23 cellular contexts compared by ENCODE assay signal in the genomic region with DNA sequence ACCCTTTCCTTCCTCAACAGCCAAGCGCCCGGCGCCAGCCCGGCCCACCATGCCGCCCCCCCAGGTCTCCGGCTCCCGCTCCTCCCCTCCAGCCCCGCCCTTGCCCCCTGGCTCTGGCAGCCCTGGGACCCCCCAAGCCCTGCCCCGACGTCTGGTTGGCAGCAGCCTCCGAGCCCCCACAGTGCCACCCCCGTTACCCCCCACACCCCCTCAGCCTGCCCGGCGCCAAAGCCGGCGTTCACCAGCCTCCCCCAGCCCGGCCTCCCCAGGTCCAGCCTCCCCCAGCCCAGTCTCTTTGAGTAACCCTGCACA.
"Had no signal": no experiment of that assay in that cellular context is flagged by ENCODE, and none has a peak within 500 bp of the region (broad histone marks: within the 10 kb centered on the region; RNA-seq: fewer than 3 reads in every experiment).

No MANE protein-coding gene starts in this region.

- H3K4me2 ChIP-seq: hepatocyte had no signal

- H3K36me3 ChIP-seq: pancreas, thoracic aorta had no signal

- H2AFZ ChIP-seq: hepatocyte had no signal

- H3K4me1 ChIP-seq: prostate gland had no signal

- H3K9me3 ChIP-seq: heart left ventricle, mucosa of descending colon, pancreas, prostate gland, spleen, thoracic aorta, tibial artery, upper lobe of left lung, vagina had no signal

- FAIRE-seq: pancreas had no signal

- H3K4me3 ChIP-seq: heart left ventricle, hepatocyte, mucosa of descending colon, pancreas, prostate gland, skin epidermis, spleen, thoracic aorta, tibial artery, upper lobe of left lung, vagina had no signal

- DNase-seq: glutamatergic neuron; heart left ventricle; islet precursor cell; midbrain; naive thymus-derived CD8-positive, alpha-beta T cell; posterior cingulate gyrus; retina; spleen; stimulated activated CD4-positive, alpha-beta T cell treated with anti-CD3 and anti-CD28 coated beads, Interleukin-4, amount 100 ng/mL, for 24 hours; stimulated activated naive CD4-positive, alpha-beta T cell; tibial artery had no signal

- H3K27ac ChIP-seq: pancreas, prostate gland, thoracic aorta, tibial artery, upper lobe of left lung, vagina had no signal

- ATAC-seq: heart left ventricle; left lobe of liver; naive thymus-derived CD8-positive, alpha-beta T cell; pancreas; right cardiac atrium; sciatic nerve; stimulated activated effector memory CD8-positive, alpha-beta T cell treated with anti-CD3 and anti-CD28 coated beads, Interleukin-12 subunit alpha, Interleukin-12 subunit beta, amount 100 ng/mL, for 72 hours had no signal

- H3K27me3 ChIP-seq: heart left ventricle, hepatocyte, pancreas, spleen, tibial artery, upper lobe of left lung, vagina had no signal
